27 cellular contexts compared by ENCODE assay signal in genomic region chr1:213370523-213370922, GRCh38.
"Had no signal": no experiment of that assay in that cellular context is flagged by ENCODE, and none has a peak within 500 bp of the region (broad histone marks: within the 10 kb centered on the region; RNA-seq: fewer than 3 reads in every experiment).

No MANE protein-coding gene starts in this region.

- DNase-seq: stimulated activated CD4-positive, alpha-beta T cell treated with anti-CD3 and anti-CD28 coated beads, Interleukin-2, amount 100 ng/mL, for 48 hours; stimulated activated CD4-positive, alpha-beta T cell treated with anti-CD3 and anti-CD28 coated beads, Interleukin-4, amount 100 ng/mL, for 1 hour; stimulated activated CD4-positive, alpha-beta T cell treated with anti-CD3 and anti-CD28 coated beads, Interleukin-4, amount 100 ng/mL, for 24 hours; stimulated activated CD4-positive, alpha-beta T cell treated with anti-CD3 and anti-CD28 coated beads, Interleukin-4, amount 100 ng/mL, for 4 hours; stimulated activated CD8-positive, alpha-beta memory T cell treated with anti-CD3 and anti-CD28 coated beads, Interleukin-4, amount 100 ng/mL, for 48 hours; stimulated activated naive B cell treated with anti-CD40 and anti-IgM and Interleukin-4, amounts not matched to agents 10 μg/mL and 1 μg/mL and 100 μg/mL, for 72 hours; stimulated activated naive CD4-positive, alpha-beta T cell; stimulated activated naive CD4-positive, alpha-beta T cell treated with Interleukin-2 at 50 U/mL for 16 hours; stimulated activated naive CD8-positive, alpha-beta T cell treated with anti-CD3 and anti-CD28 coated beads, Interleukin-15, amount 100 ng/mL, for 72 hours; stimulated activated naive CD8-positive, alpha-beta T cell treated with anti-CD3 and anti-CD28 coated beads, Interleukin-15, Interleukin-2, amounts not matched to agents 100 U/mL and 50 U/mL, for 24 hours; stomach; substantia nigra; testis; thyroid gland; tibial artery; transverse colon; trophoblast cell; upper lobe of left lung; upper lobe of right lung; uterus had no signal

- H3K27me3 ChIP-seq: stomach, suprapubic skin, testis, thyroid gland, tibial artery, tibial nerve, transverse colon, upper lobe of left lung, upper lobe of right lung, uterus, vagina had no signal

- H3K4me3 ChIP-seq: stomach, suprapubic skin, testis, thoracic aorta, thyroid gland, tibial artery, tibial nerve, transverse colon, upper lobe of left lung, upper lobe of right lung, uterus, vagina had no signal

- H3K27ac ChIP-seq: stomach, suprapubic skin, testis, thoracic aorta, thyroid gland, tibial artery, tibial nerve, transverse colon, upper lobe of left lung, upper lobe of right lung, uterus, vagina had no signal

- H3K4me1 ChIP-seq: stomach, suprapubic skin, testis, thyroid gland, tibial artery, tibial nerve, transverse colon, upper lobe of left lung, upper lobe of right lung, uterus, vagina had no signal

- H3K36me3 ChIP-seq: stomach, suprapubic skin, thoracic aorta, thyroid gland, tibial artery, tibial nerve, transverse colon, upper lobe of left lung, upper lobe of right lung, uterus, vagina had no signal

- FAIRE-seq: urothelium cell line had no signal

- H3K9me3 ChIP-seq: stomach, suprapubic skin, testis, thoracic aorta, thyroid gland, tibial artery, tibial nerve, transverse colon, upper lobe of left lung, upper lobe of right lung, uterus, vagina had no signal

- ATAC-seq: stimulated activated effector memory CD8-positive, alpha-beta T cell treated with anti-CD3 and anti-CD28 coated beads, Interleukin-12 subunit alpha, Interleukin-12 subunit beta, amount 100 ng/mL, for 72 hours; stimulated activated memory B cell treated with anti-CD40 and anti-IgM and Interleukin-4, amounts not matched to agents 10 μg/mL and 1 μg/mL and 100 μg/mL, for 72 hours; stimulated activated naive B cell treated with anti-CD40 and anti-IgM and Interleukin-4, amounts not matched to agents 10 μg/mL and 1 μg/mL and 100 μg/mL, for 72 hours; stimulated activated naive CD8-positive, alpha-beta T cell treated with anti-CD3 and anti-CD28 coated beads, Interleukin-15, amount 100 ng/mL, for 72 hours; stimulated activated naive CD8-positive, alpha-beta T cell treated with anti-CD3 and anti-CD28 coated beads, Interleukin-15, Interleukin-2, amounts not matched to agents 100 U/mL and 50 U/mL, for 24 hours; upper lobe of right lung had no signal
